36 cellular contexts compared by ENCODE assay signal in genomic region chr6:19394687-19395086, GRCh38.
"Had no signal": no experiment of that assay in that cellular context is flagged by ENCODE, and none has a peak within 500 bp of the region (broad histone marks: within the 10 kb centered on the region; RNA-seq: fewer than 3 reads in every experiment).

No MANE protein-coding gene starts in this region.

- H3K36me3 ChIP-seq: adrenal gland, ascending aorta, brain microvascular endothelial cell, gastroesophageal sphincter, WERI-Rb-1 had no signal

- H3K27me3 ChIP-seq: adrenal gland, ascending aorta, brain microvascular endothelial cell, foreskin keratinocyte, gastroesophageal sphincter had no signal

- H3K27ac Mint-ChIP-seq: activated B cell treated with CpG ODN at 0.5 μM for 24 hours; activated CD8-positive, alpha-beta T cell treated with anti-CD3 and anti-CD28 coated beads for 36 hours; activated naive CD4-positive, alpha-beta T cell treated with anti-CD3 and anti-CD28 coated beads for 36 hours; activated naive CD4-positive, alpha-beta T cell treated with anti-CD3 and anti-CD28 coated beads, Interleukin-2, amount 50 U/mL, for 24 hours; activated naive CD8-positive, alpha-beta T cell treated with anti-CD3 and anti-CD28 coated beads for 36 hours; activated naive CD8-positive, alpha-beta T cell treated with anti-CD3 and anti-CD28 coated beads, Interleukin-2, amount 50 U/mL, for 24 hours; activated T-helper 17 cell treated with anti-CD3 and anti-CD28 coated beads, Interleukin-2, amount 50 U/mL, for 72 hours; dendritic cell treated with granulocyte-macrophage colony-stimulating factor and Interleukin-4, amounts not matched to agents 40 ng/mL and 50 ng/mL, for 4 days; effector memory CD8-positive, alpha-beta T cell; T-helper 17 cell; T-helper 2 cell treated with Interferon-gamma antibody and Interleukin-4, amounts not matched to agents 5 μg/mL and 100 μg/mL, for 36 hours had no signal

- H3K4me1 Mint-ChIP-seq: activated B cell treated with CpG ODN at 0.5 μM for 24 hours; activated naive CD4-positive, alpha-beta T cell treated with anti-CD3 and anti-CD28 coated beads, Interleukin-2, amount 50 U/mL, for 24 hours; activated naive CD8-positive, alpha-beta T cell treated with anti-CD3 and anti-CD28 coated beads for 36 hours; activated naive CD8-positive, alpha-beta T cell treated with anti-CD3 and anti-CD28 coated beads, Interleukin-2, amount 50 U/mL, for 24 hours; activated T-helper 17 cell treated with anti-CD3 and anti-CD28 coated beads, Interleukin-2, amount 50 U/mL, for 72 hours; central memory CD8-positive, alpha-beta T cell; T-helper 17 cell had no signal

- H3K27me3 Mint-ChIP-seq: activated B cell treated with CpG ODN at 0.5 μM for 24 hours; activated CD8-positive, alpha-beta T cell treated with anti-CD3 and anti-CD28 coated beads for 36 hours; activated naive CD4-positive, alpha-beta T cell treated with anti-CD3 and anti-CD28 coated beads, Interleukin-2, amount 50 U/mL, for 24 hours; activated naive CD8-positive, alpha-beta T cell treated with anti-CD3 and anti-CD28 coated beads for 36 hours; activated naive CD8-positive, alpha-beta T cell treated with anti-CD3 and anti-CD28 coated beads, Interleukin-2, amount 50 U/mL, for 24 hours; activated T-helper 17 cell treated with anti-CD3 and anti-CD28 coated beads, Interleukin-2, amount 50 U/mL, for 72 hours; central memory CD8-positive, alpha-beta T cell; dendritic cell treated with granulocyte-macrophage colony-stimulating factor and Interleukin-4, amounts not matched to agents 40 ng/mL and 50 ng/mL, for 4 days; effector memory CD8-positive, alpha-beta T cell; T-helper 17 cell had no signal

- H3K4me3 Mint-ChIP-seq: activated B cell treated with CpG ODN at 0.5 μM for 24 hours; activated CD8-positive, alpha-beta T cell treated with anti-CD3 and anti-CD28 coated beads for 36 hours; activated naive CD4-positive, alpha-beta T cell treated with anti-CD3 and anti-CD28 coated beads for 36 hours; activated naive CD4-positive, alpha-beta T cell treated with anti-CD3 and anti-CD28 coated beads, Interleukin-2, amount 50 U/mL, for 24 hours; activated naive CD8-positive, alpha-beta T cell treated with anti-CD3 and anti-CD28 coated beads for 36 hours; activated naive CD8-positive, alpha-beta T cell treated with anti-CD3 and anti-CD28 coated beads, Interleukin-2, amount 50 U/mL, for 24 hours; activated T-cell treated with anti-CD3 and anti-CD28 coated beads, Interleukin-2, amount 50 U/mL, for 4 hours; activated T-helper 17 cell treated with anti-CD3 and anti-CD28 coated beads, Interleukin-2, amount 50 U/mL, for 72 hours; central memory CD8-positive, alpha-beta T cell; dendritic cell treated with granulocyte-macrophage colony-stimulating factor and Interleukin-4, amounts not matched to agents 40 ng/mL and 50 ng/mL, for 4 days; effector memory CD8-positive, alpha-beta T cell; T-helper 17 cell; T-helper 2 cell treated with Interferon-gamma antibody and Interleukin-4, amounts not matched to agents 5 μg/mL and 100 μg/mL, for 36 hours had no signal

- DNase-seq: activated B cell treated with CpG ODN at 0.5 μM for 24 hours; activated CD4-positive, alpha-beta T cell treated with anti-CD3 and anti-CD28 coated beads for 48 hours; activated CD4-positive, alpha-beta T cell treated with anti-CD3 and anti-CD28 coated beads, Interleukin-2, amount 50 U/mL, for 1 hour; activated CD4-positive, alpha-beta T cell treated with anti-CD3 and anti-CD28 coated beads, Interleukin-2, amount 50 U/mL, for 48 hours; activated CD8-positive, alpha-beta memory T cell treated with anti-CD3 and anti-CD28 coated beads for 24 hours; activated CD8-positive, alpha-beta T cell treated with anti-CD3 and anti-CD28 coated beads for 36 hours; activated effector memory CD4-positive, alpha-beta T cell treated with Interleukin-2 at 50 U/mL for 16 hours; activated naive CD4-positive, alpha-beta T cell treated with anti-CD3 and anti-CD28 coated beads for 36 hours; activated naive CD8-positive, alpha-beta T cell treated with anti-CD3 and anti-CD28 coated beads for 36 hours; activated naive CD8-positive, alpha-beta T cell treated with anti-CD3 and anti-CD28 coated beads, Interleukin-2, amount 50 U/mL, for 24 hours; activated T-cell treated with anti-CD3 and anti-CD28 coated beads, Interleukin-2, amount 50 U/mL, for 4 hours; adrenal gland; brain microvascular endothelial cell; dorsolateral prefrontal cortex; effector CD4-positive, alpha-beta T cell; effector memory CD8-positive, alpha-beta T cell; foreskin keratinocyte; head of caudate nucleus; hippocampal formation; T-helper 1 cell; T-helper 17 cell; T1000; WERI-Rb-1 had no signal

- H3K9me3 ChIP-seq: adrenal gland, ascending aorta, gastroesophageal sphincter had no signal

- ATAC-seq: activated CD4-positive, CD25-positive, alpha-beta regulatory T cell treated with anti-CD3 and anti-CD28 coated beads, Interleukin-2, amount 50 U/mL, for 24 hours; activated CD8-positive, alpha-beta T cell treated with anti-CD3 and anti-CD28 coated beads for 36 hours; activated naive CD8-positive, alpha-beta T cell treated with anti-CD3 and anti-CD28 coated beads, Interleukin-2, amount 50 U/mL, for 24 hours; activated T-cell treated with anti-CD3 and anti-CD28 coated beads, Interleukin-2, amount 50 U/mL, for 4 hours; activated T-helper 17 cell treated with anti-CD3 and anti-CD28 coated beads, Interleukin-2, amount 50 U/mL, for 72 hours; effector memory CD8-positive, alpha-beta T cell; foreskin keratinocyte; gastroesophageal sphincter; T-helper 17 cell had no signal

- H3K36me3 Mint-ChIP-seq: activated naive CD4-positive, alpha-beta T cell treated with anti-CD3 and anti-CD28 coated beads, Interleukin-2, amount 50 U/mL, for 24 hours; activated naive CD8-positive, alpha-beta T cell treated with anti-CD3 and anti-CD28 coated beads for 36 hours had no signal

- FAIRE-seq: bronchial epithelial cell, endometrium, endothelial cell of umbilical vein had no signal

- H3K27ac ChIP-seq: adrenal gland, ascending aorta, brain microvascular endothelial cell, coronary artery, dorsolateral prefrontal cortex, epithelial cell of prostate, foreskin keratinocyte, gastroesophageal sphincter, WERI-Rb-1 had no signal

- H3K4me3 ChIP-seq: adrenal gland, ascending aorta, coronary artery, dorsolateral prefrontal cortex, gastroesophageal sphincter had no signal

- H3K4me1 ChIP-seq: adrenal gland, ascending aorta, foreskin keratinocyte had no signal
